In genomic region chr12:48925218-48925871, GRCh38 we compare ENCODE assay signal across 1 cellular context.
A peak's percentile ranks its signal among the peaks of the same experiment; 100 is the strongest.
TF ChIP-seq lines count a peak whose summit lies in the region.

TSS of gene FKBP11 (minus strand) at chr12:48925492. CDS start at chr12:48925428, 64 bp downstream.

TF ChIP-seq in GM12878, 131 proteins besides CTCF, POLR2A, EP300 and RAD21 (continued from another document and continues in another):
- TF ChIP-seq BCLAF1 (IDR thresholded peaks at IDR 0.05), result no peak
- TF ChIP-seq CBFB (IDR thresholded peaks at IDR 0.05; ENCODE audit: low read depth), result no peak
- TF ChIP-seq, protein P1, sequence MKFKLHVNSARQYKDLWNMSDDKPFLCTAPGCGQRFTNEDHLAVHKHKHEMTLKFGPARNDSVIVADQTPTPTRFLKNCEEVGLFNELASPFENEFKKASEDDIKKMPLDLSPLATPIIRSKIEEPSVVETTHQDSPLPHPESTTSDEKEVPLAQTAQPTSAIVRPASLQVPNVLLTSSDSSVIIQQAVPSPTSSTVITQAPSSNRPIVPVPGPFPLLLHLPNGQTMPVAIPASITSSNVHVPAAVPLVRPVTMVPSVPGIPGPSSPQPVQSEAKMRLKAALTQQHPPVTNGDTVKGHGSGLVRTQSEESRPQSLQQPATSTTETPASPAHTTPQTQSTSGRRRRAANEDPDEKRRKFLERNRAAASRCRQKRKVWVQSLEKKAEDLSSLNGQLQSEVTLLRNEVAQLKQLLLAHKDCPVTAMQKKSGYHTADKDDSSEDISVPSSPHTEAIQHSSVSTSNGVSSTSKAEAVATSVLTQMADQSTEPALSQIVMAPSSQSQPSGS (IDR thresholded peaks at IDR 0.05; ENCODE audit: low read length), result no peak
- TF ChIP-seq GABPA (IDR thresholded peaks at IDR 0.05; ENCODE audit: low read depth), result no peak
- TF ChIP-seq NR2C1 (IDR thresholded peaks at IDR 0.05), result no peak
- TF ChIP-seq ZNF274 (IDR thresholded peaks at IDR 0.05; ENCODE audit: insufficient read depth, insufficient read length), result no peak
- 0 out of 2 replicates have a peak, but pooled peaks have one; percentile 24 for TF ChIP-seq HDGF (IDR thresholded peaks at IDR 0.05)
- TF ChIP-seq ZNF592 (IDR thresholded peaks at IDR 0.05), result no peak
- TF ChIP-seq, protein P2, sequence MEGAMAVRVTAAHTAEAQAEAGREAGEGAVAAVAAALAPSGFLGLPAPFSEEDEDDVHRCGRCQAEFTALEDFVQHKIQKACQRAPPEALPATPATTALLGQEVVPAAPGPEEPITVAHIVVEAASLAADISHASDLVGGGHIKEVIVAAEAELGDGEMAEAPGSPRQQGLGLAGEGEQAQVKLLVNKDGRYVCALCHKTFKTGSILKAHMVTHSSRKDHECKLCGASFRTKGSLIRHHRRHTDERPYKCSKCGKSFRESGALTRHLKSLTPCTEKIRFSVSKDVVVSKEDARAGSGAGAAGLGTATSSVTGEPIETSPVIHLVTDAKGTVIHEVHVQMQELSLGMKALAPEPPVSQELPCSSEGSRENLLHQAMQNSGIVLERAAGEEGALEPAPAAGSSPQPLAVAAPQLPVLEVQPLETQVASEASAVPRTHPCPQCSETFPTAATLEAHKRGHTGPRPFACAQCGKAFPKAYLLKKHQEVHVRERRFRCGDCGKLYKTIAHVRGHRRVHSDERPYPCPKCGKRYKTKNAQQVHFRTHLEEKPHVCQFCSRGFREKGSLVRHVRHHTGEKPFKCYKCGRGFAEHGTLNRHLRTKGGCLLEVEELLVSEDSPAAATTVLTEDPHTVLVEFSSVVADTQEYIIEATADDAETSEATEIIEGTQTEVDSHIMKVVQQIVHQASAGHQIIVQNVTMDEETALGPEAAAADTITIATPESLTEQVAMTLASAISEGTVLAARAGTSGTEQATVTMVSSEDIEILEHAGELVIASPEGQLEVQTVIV (IDR thresholded peaks at IDR 0.05; ENCODE audit: borderline replicate concordance, partially characterized antibody), result no peak
- 0 out of 2 replicates have a peak, but pooled peaks have one; percentile 8 for TF ChIP-seq YY1 (IDR thresholded peaks at IDR 0.05; ENCODE audit: low read depth, low read length)
- TF ChIP-seq ZNF622 (IDR thresholded peaks at IDR 0.05), result no peak
- no peak for TF ChIP-seq PAX8 (IDR thresholded peaks at IDR 0.05)
- TF ChIP-seq GATAD2B (conservative IDR thresholded peaks at IDR 0.05; ENCODE audit: low read depth), result peak; percentile 67; the same call in 1 of the 2 replicates
- TF ChIP-seq JUNB (IDR thresholded peaks at IDR 0.05), result no peak
- TF ChIP-seq USF2 (IDR thresholded peaks at IDR 0.05; ENCODE audit: borderline replicate concordance, low read depth, low read length), result no peak
- no peak for TF ChIP-seq EGR1 (IDR thresholded peaks at IDR 0.05; ENCODE audit: borderline replicate concordance in 1 of 2, low read depth in 2 of 2, low read length in 2 of 2)
- TF ChIP-seq TBL1XR1 (IDR thresholded peaks at IDR 0.05; ENCODE audit: low read depth, low read length), result no peak
- TF ChIP-seq, protein P3, sequence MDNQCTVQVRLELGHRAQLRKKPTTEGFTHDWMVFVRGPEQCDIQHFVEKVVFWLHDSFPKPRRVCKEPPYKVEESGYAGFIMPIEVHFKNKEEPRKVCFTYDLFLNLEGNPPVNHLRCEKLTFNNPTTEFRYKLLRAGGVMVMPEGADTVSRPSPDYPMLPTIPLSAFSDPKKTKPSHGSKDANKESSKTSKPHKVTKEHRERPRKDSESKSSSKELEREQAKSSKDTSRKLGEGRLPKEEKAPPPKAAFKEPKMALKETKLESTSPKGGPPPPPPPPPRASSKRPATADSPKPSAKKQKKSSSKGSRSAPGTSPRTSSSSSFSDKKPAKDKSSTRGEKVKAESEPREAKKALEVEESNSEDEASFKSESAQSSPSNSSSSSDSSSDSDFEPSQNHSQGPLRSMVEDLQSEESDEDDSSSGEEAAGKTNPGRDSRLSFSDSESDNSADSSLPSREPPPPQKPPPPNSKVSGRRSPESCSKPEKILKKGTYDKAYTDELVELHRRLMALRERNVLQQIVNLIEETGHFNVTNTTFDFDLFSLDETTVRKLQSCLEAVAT (IDR thresholded peaks at IDR 0.05), result no peak
- no peak for TF ChIP-seq RELA (IDR thresholded peaks at IDR 0.05; ENCODE audit: borderline replicate concordance, partially characterized antibody)
- 0 out of 2 replicates have a peak, but pooled peaks have one; percentile 24 for TF ChIP-seq HSF1 (IDR thresholded peaks at IDR 0.05; ENCODE audit: low read depth, low read length)
- no peak; the same call in 1 of the 2 replicates for TF ChIP-seq MTA3 (IDR thresholded peaks at IDR 0.05; ENCODE audit: borderline replicate concordance, low read length)
- TF ChIP-seq FOXK2 (IDR thresholded peaks at IDR 0.05), result no peak
- no peak; the same call in 1 of the 2 replicates for TF ChIP-seq MTA2 (IDR thresholded peaks at IDR 0.05; ENCODE audit: low read depth)
- TF ChIP-seq NRF1 (conservative IDR thresholded peaks at IDR 0.05; ENCODE audit: low read depth, low read length), result no peak
- TF ChIP-seq, protein P4, sequence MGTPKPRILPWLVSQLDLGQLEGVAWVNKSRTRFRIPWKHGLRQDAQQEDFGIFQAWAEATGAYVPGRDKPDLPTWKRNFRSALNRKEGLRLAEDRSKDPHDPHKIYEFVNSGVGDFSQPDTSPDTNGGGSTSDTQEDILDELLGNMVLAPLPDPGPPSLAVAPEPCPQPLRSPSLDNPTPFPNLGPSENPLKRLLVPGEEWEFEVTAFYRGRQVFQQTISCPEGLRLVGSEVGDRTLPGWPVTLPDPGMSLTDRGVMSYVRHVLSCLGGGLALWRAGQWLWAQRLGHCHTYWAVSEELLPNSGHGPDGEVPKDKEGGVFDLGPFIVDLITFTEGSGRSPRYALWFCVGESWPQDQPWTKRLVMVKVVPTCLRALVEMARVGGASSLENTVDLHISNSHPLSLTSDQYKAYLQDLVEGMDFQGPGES (IDR thresholded peaks at IDR 0.05), result no peak
- TF ChIP-seq, protein P5, sequence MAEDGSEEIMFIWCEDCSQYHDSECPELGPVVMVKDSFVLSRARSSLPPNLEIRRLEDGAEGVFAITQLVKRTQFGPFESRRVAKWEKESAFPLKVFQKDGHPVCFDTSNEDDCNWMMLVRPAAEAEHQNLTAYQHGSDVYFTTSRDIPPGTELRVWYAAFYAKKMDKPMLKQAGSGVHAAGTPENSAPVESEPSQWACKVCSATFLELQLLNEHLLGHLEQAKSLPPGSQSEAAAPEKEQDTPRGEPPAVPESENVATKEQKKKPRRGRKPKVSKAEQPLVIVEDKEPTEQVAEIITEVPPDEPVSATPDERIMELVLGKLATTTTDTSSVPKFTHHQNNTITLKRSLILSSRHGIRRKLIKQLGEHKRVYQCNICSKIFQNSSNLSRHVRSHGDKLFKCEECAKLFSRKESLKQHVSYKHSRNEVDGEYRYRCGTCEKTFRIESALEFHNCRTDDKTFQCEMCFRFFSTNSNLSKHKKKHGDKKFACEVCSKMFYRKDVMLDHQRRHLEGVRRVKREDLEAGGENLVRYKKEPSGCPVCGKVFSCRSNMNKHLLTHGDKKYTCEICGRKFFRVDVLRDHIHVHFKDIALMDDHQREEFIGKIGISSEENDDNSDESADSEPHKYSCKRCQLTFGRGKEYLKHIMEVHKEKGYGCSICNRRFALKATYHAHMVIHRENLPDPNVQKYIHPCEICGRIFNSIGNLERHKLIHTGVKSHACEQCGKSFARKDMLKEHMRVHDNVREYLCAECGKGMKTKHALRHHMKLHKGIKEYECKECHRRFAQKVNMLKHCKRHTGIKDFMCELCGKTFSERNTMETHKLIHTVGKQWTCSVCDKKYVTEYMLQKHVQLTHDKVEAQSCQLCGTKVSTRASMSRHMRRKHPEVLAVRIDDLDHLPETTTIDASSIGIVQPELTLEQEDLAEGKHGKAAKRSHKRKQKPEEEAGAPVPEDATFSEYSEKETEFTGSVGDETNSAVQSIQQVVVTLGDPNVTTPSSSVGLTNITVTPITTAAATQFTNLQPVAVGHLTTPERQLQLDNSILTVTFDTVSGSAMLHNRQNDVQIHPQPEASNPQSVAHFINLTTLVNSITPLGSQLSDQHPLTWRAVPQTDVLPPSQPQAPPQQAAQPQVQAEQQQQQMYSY (CRISPR knock-in tag; IDR thresholded peaks at IDR 0.05), result no peak
- no peak for TF ChIP-seq PKNOX1 (IDR thresholded peaks at IDR 0.05)
- no peak for TF ChIP-seq NFXL1 (IDR thresholded peaks at IDR 0.05; ENCODE audit: borderline replicate concordance)
- TF ChIP-seq DPF2 (IDR thresholded peaks at IDR 0.05), result peak; percentile 19; the same call in 1 of the 2 replicates
- TF ChIP-seq BRCA1 (IDR thresholded peaks at IDR 0.05; ENCODE audit: low read depth, low read length), result no peak
- no peak for TF ChIP-seq MEF2A (IDR thresholded peaks at IDR 0.05; ENCODE audit: insufficient read depth, low read depth, low read length)
- TF ChIP-seq TCF12 (IDR thresholded peaks at IDR 0.05; ENCODE audit: low read depth, low read length), result no peak
- TF ChIP-seq POLR2AphosphoS2 (IDR thresholded peaks at IDR 0.05; ENCODE audit: low read depth, low read length), result peak; percentile 30; the same call in 1 of the 2 replicates
